8 cellular contexts compared by ENCODE assay signal in the genomic region with DNA sequence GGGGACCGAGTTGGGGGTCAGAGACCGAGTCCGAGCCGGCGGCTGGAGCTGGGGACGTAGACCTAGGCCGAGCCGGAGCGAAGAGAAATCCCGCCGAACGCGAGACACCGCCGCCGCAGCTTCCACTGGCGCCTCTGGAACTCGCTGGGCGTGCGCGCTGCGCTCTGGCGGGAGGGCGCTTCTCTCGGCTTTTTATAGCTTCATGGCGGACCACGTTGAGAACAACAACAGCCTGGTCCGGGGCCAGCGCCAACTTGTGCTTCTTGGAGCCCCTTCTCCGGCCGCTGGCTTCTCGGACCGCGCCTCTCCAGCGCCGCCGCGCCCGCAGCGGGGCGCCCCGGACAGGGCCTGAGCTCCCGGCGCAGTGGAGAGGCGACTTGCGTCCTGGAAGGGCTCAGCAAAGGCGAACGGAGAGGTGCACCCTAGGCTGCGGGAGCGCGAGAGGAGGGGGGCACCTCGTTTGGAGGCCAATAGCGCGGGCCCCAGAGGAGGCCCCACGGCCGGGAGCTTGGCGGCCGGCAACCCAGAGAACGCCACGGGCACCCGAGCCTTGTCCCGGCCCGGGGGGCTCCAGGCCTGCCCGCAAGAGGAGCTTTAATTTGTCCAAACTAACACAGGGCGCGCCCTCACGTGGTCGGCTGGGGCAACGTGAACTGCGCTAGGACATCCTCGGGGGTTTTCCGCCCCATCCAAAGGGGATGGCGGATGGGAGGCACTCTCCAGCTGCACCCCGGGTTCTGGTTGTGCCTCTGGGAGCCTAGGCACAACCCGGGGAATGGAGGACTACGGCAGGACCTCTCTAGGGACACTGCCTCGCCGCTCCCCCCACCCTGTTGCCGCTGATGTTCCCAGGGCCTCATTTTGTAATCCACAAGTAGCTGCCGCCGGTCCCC. TPM values are rescaled to one million over a fixed set of nuclear protein-coding genes. Genes with fewer than 3 reads are reported as not detected.
DNase-seq lines count a peak whose midpoint lies in the region; ATAC-seq and TF ChIP-seq lines count a peak whose summit lies in the region.

No MANE protein-coding gene starts in this region.

- intact Hi-C loops in Right ventricle myocardium superior (cut with DNase I): loop anchor here (2.0 to 10.0 kb wide), 2 partner anchors 38 to 342 kb away; partner anchors contain the start of gene HMCES

- TF ChIP-seq POLR2A in tibial nerve (IDR thresholded peaks at IDR 0.05): peak; percentile 96 to 97

- peak overlapping the region; percentile 86 to 98 (median 91) for H3K4me3 Mint-ChIP-seq in CD8-positive, alpha-beta memory T cell
- peak overlapping the region; percentile 74 for H3K4me3 Mint-ChIP-seq in activated naive CD8-positive, alpha-beta T cell treated with anti-CD3 and anti-CD28 coated beads for 36 hours

- H3K79me2 ChIP-seq in parathyroid adenoma: peaks cover 3% of the 10 kb centered on the region

- H3K9me3 Mint-ChIP-seq in CD8-positive, alpha-beta memory T cell: no peaks in the 10 kb centered on the region
- no peaks in the 10 kb centered on the region for H3K9me3 Mint-ChIP-seq in activated naive CD8-positive, alpha-beta T cell treated with anti-CD3 and anti-CD28 coated beads for 36 hours

- CTCF ChIA-PET in CD8-positive, alpha-beta memory T cell (lab: Charles Lee): interaction anchor here (0.8 to 2.9 kb wide), 27 partner anchors 10 to 346 kb away, joined by 3 to 13 read pairs (median 5); partner anchors contain the start of genes CNBP, COPG1 and HMCES

- ATAC-seq in GM21381 (IDR thresholded peaks at IDR 0.05; ENCODE audit: unreplicated experiment): peak; percentile 42
- peak; percentile 74 for ATAC-seq in Right ventricle myocardium superior (ENCODE audit: poor library complexity)

- TF ChIP-seq EP300 in tibial nerve (IDR thresholded peaks at IDR 0.05): peak; percentile 33 to 100

- POLR2A ChIA-PET in CD8-positive, alpha-beta memory T cell (lab: Charles Lee): interaction anchor here (0.5 to 5.5 kb wide), 19 partner anchors 10 to 578 kb away, joined by 3 to 55 read pairs (median 5); partner anchors contain the start of genes CNBP, COPG1, HMCES and IFT122

- H3K4me1 Mint-ChIP-seq in CD8-positive, alpha-beta memory T cell: peaks cover 21 to 34% (median 29%) of the 10 kb centered on the region in 3 donors
- peaks cover 27% of the 10 kb centered on the region for H3K4me1 Mint-ChIP-seq in activated naive CD8-positive, alpha-beta T cell treated with anti-CD3 and anti-CD28 coated beads for 36 hours

- H3K27me3 ChIP-seq in CD8-positive, alpha-beta memory T cell (ENCODE audit: insufficient read depth, low read length, poor library complexity, severe bottlenecking): no peaks in the 10 kb centered on the region
- H3K27me3 ChIP-seq in MG63: no peaks in the 10 kb centered on the region
- H3K27me3 ChIP-seq in parathyroid adenoma (ENCODE audit: control insufficient read depth, insufficient read depth, low read length): no peaks in the 10 kb centered on the region
- no peaks in the 10 kb centered on the region for H3K27me3 ChIP-seq in tibial nerve

- no peaks in the 10 kb centered on the region for H3K9me3 ChIP-seq in CD8-positive, alpha-beta memory T cell (ENCODE audit: low read length)
- no peaks in the 10 kb centered on the region for H3K9me3 ChIP-seq in MG63
- H3K9me3 ChIP-seq in parathyroid adenoma (ENCODE audit: control insufficient read depth, low read length): no peaks in the 10 kb centered on the region
- H3K9me3 ChIP-seq in tibial nerve: no peaks in the 10 kb centered on the region

- peaks cover 0 to 3% of the 10 kb centered on the region in 2 donors for H3K27me3 Mint-ChIP-seq in CD8-positive, alpha-beta memory T cell
- H3K27me3 Mint-ChIP-seq in activated naive CD8-positive, alpha-beta T cell treated with anti-CD3 and anti-CD28 coated beads for 36 hours: no peaks in the 10 kb centered on the region

- peaks cover 0 to 4% (median 0%) of the 10 kb centered on the region in 3 donors for H3K36me3 Mint-ChIP-seq in CD8-positive, alpha-beta memory T cell
- peaks cover 6% of the 10 kb centered on the region for H3K36me3 Mint-ChIP-seq in activated naive CD8-positive, alpha-beta T cell treated with anti-CD3 and anti-CD28 coated beads for 36 hours

- H3K4me1 ChIP-seq in CD8-positive, alpha-beta memory T cell (ENCODE audit: insufficient read depth, low read length): peaks cover 23% of the 10 kb centered on the region
- peaks cover 13% of the 10 kb centered on the region for H3K4me1 ChIP-seq in parathyroid adenoma
- H3K4me1 ChIP-seq in tibial nerve: peaks cover 0 to 33% (median 11%) of the 10 kb centered on the region in 4 donors

- peak overlapping the region; percentile 99 for H2AFZ ChIP-seq in parathyroid adenoma

- peak overlapping the region; percentile 74 for H3K4me2 ChIP-seq in parathyroid adenoma (ENCODE audit: low read length)

- DNase-seq in CD8-positive, alpha-beta memory T cell: peak; percentile 74 to 91 (median 78)
- peak; percentile 78 for DNase-seq in MG63
- peak; percentile 72 for DNase-seq in SKM-1 treated with dmso at 0.1 percent for 144 hours (lab: John Stamatoyannopoulos, UW; ENCODE audit: unreplicated experiment)
- DNase-seq in activated naive CD8-positive, alpha-beta T cell treated with anti-CD3 and anti-CD28 coated beads for 36 hours: peak; percentile 84
- peak; percentile 91 for DNase-seq in Right ventricle myocardium superior
- peak; percentile 83 to 94 for DNase-seq in tibial nerve (ENCODE audit: low spot score in 2 of 2)

- peak overlapping the region; percentile 84 for H3K4me3 ChIP-seq in CD8-positive, alpha-beta memory T cell (ENCODE audit: low read length)
- H3K4me3 ChIP-seq in MG63 (peak overlapping the region; percentile 90), parathyroid adenoma (ENCODE audit: low read depth, low read length) (peak overlapping the region; percentile 75), tibial nerve (peak overlapping the region; percentile 56 to 92 (median 82))

- H3K36me3 ChIP-seq in CD8-positive, alpha-beta memory T cell (ENCODE audit: insufficient read depth, low read length): no peaks in the 10 kb centered on the region
- no peaks in the 10 kb centered on the region for H3K36me3 ChIP-seq in MG63
- H3K36me3 ChIP-seq in parathyroid adenoma (ENCODE audit: control insufficient read depth, insufficient read depth, low read length): no peaks in the 10 kb centered on the region
- peaks cover 0 to 25% (median 0%) of the 10 kb centered on the region in 3 donors for H3K36me3 ChIP-seq in tibial nerve

- 0 to 1% methylated on average over 22 to 53 of the region's 81 CpGs for WGBS in tibial nerve, 2 donors

- H3K27ac Mint-ChIP-seq in CD8-positive, alpha-beta memory T cell: peak overlapping the region in 7 of 8 donors; percentile 34 to 81 (median 75)
- H3K27ac Mint-ChIP-seq in activated naive CD8-positive, alpha-beta T cell treated with anti-CD3 and anti-CD28 coated beads for 36 hours: peak overlapping the region; percentile 67

- TF ChIP-seq CTCF in parathyroid adenoma (IDR thresholded peaks at IDR 0.05) (peak; percentile 50), tibial nerve (IDR thresholded peaks at IDR 0.05) (peak in 4 of 5 experiments; percentile 55 to 66 (median 60))

- peak overlapping the region; percentile 38 for H3K9ac ChIP-seq in parathyroid adenoma

- H3K27ac ChIP-seq in CD8-positive, alpha-beta memory T cell (ENCODE audit: low read depth, low read length): peak overlapping the region; percentile 75
- H3K27ac ChIP-seq in parathyroid adenoma (peak overlapping the region; percentile 93), tibial nerve (peak overlapping the region; percentile 87 to 96 (median 94))

RNA-seq across cellular contexts. Expression of gene HMCES, which starts 37.7 kb away (rescaled TPM):
- total RNA-seq in CD8-positive, alpha-beta memory T cell: 10 to 100 TPM; 64.3 to 64.6 TPM
- polyA plus RNA-seq in CD8-positive, alpha-beta memory T cell: 97.9 TPM
- total RNA-seq in MG63 (2014; rRNA removed; shearing (Covaris generic); ENCODE audit: low replicate concordance): 59.9 and 81.0 TPM in 2 replicates
- 10 to 100 TPM; 83.6 to 83.7 TPM for total RNA-seq in activated naive CD8-positive, alpha-beta T cell treated with anti-CD3 and anti-CD28 coated beads for 36 hours
- 42.7 TPM for total RNA-seq in Right ventricle myocardium superior
- total RNA-seq in tibial nerve: 10 to 100 TPM; 18.2 to 36.7 (median 27.9) TPM

Comparison
In these comparisons a context has a peak if more than half of its experiments do, and no peak if none do; other contexts are left out.
1. Peak in every context shown above with its lines: DNase-seq, ATAC-seq, H3K4me3 ChIP-seq and H3K27ac ChIP-seq.